ENCODE assay signal across 31 cellular contexts in genomic region chr14:29999013-29999539, GRCh38.
DNase-seq lines count a peak whose midpoint lies in the region; ATAC-seq and TF ChIP-seq lines count a peak whose summit lies in the region.
"Had no signal": no experiment of that assay in that cellular context is flagged by ENCODE, and none has a peak within 500 bp of the region (broad histone marks: within the 10 kb centered on the region; RNA-seq: fewer than 3 reads in every experiment).

No MANE protein-coding gene starts in this region.

- no TSS peak for BruUV-seq in PC-3 (replicated peaks; lab: Mats Ljungman, UMichigan)

- H3F3A ChIP-seq in PC-3 (ENCODE audit: low read length, unreplicated experiment), result no peaks in the 10 kb centered on the region
- H3F3A ChIP-seq in GM23248 (ENCODE audit: insufficient read depth), result no peaks in the 10 kb centered on the region

- H3K4me1 ChIP-seq in PC-3 (ENCODE audit: insufficient read depth, low read length), result 0 out of 2 replicates have a peak, but pooled peaks cover 4% of the 10 kb centered on the region
- H3K4me1 ChIP-seq in GM23248 (ENCODE audit: insufficient read depth), result no peaks in the 10 kb centered on the region
- H3K4me1 ChIP-seq: psoas muscle, thyroid gland, vagina had no signal

- no peaks in the 10 kb centered on the region for H3K27me3 ChIP-seq in PC-3 (ENCODE audit: low read length)
- H3K27me3 ChIP-seq in GM23248 (replicated peaks; ENCODE audit: insufficient read depth), result no peaks in the 10 kb centered on the region
- H3K27me3 ChIP-seq: adrenal gland, dorsolateral prefrontal cortex, thyroid gland, vagina had no signal

- no peaks in the 10 kb centered on the region for H3K9me3 Mint-ChIP-seq in activated CD4-positive, alpha-beta T cell treated with anti-CD3 and anti-CD28 coated beads, Interleukin-2, amount 10 ng/mL, durations not matched to agents 7 days and 5 days
- H3K9me3 Mint-ChIP-seq in progenitor cell of endocrine pancreas (ENCODE audit: low read depth) (no peaks in the 10 kb centered on the region), immature natural killer cell (peaks cover 4 to 28% (median 9%) of the 10 kb centered on the region in 6 donors)
- H3K9me3 Mint-ChIP-seq: activated CD8-positive, alpha-beta T cell treated with anti-CD3 and anti-CD28 coated beads for 36 hours; activated naive CD4-positive, alpha-beta T cell treated with anti-CD3 and anti-CD28 coated beads, Interleukin-2, amount 10 ng/mL, durations not matched to agents 7 days and 5 days; brain had no signal

- H3K79me2 ChIP-seq in PC-3 (ENCODE audit: low read length) (no peaks in the 10 kb centered on the region), GM23248 (ENCODE audit: insufficient read depth) (no peaks in the 10 kb centered on the region)

- POLR2A ChIA-PET in activated CD4-positive, alpha-beta T cell treated with anti-CD3 and anti-CD28 coated beads, Interleukin-2, amount 10 ng/mL, durations not matched to agents 7 days and 5 days (lab: Charles Lee), result no interaction called here
- POLR2A ChIA-PET in PC-3 (lab: Charles Lee; ENCODE audit: unreplicated experiment), result no interaction called here

- no peak for ATAC-seq in PC-3
- ATAC-seq: activated CD4-positive, CD25-positive, alpha-beta regulatory T cell treated with anti-CD3 and anti-CD28 coated beads, Interleukin-2, amount 50 U/mL, for 24 hours; activated CD8-positive, alpha-beta T cell treated with anti-CD3 and anti-CD28 coated beads for 36 hours; activated T-helper 17 cell treated with anti-CD3 and anti-CD28 coated beads, Interleukin-2, amount 50 U/mL, for 72 hours; GM12878; naive thymus-derived CD8-positive, alpha-beta T cell; psoas muscle; T-helper 17 cell had no signal

- H3K36me3 ChIP-seq in PC-3 (ENCODE audit: low read depth, low read length), result no peaks in the 10 kb centered on the region
- no peaks in the 10 kb centered on the region for H3K36me3 ChIP-seq in GM23248 (ENCODE audit: low read depth)
- H3K36me3 ChIP-seq: adrenal gland, thyroid gland, vagina had no signal

- no peak overlapping the region for H3K9ac ChIP-seq in PC-3 (ENCODE audit: low read length)
- H3K9ac ChIP-seq in GM23248, result no peak overlapping the region
- H3K9ac ChIP-seq: SK-N-SH had no signal

- DNase-seq in activated CD4-positive, alpha-beta T cell treated with anti-CD3 and anti-CD28 coated beads, Interleukin-2, amount 10 ng/mL, durations not matched to agents 7 days and 5 days, result no peak
- DNase-seq in activated CD4-positive, alpha-beta T cell treated with anti-CD3 and anti-CD28 coated beads for 4 hours, result no peak
- DNase-seq in PC-3 (no peak), epithelial cell of esophagus (ENCODE audit: low read depth) (no peak), progenitor cell of endocrine pancreas (ENCODE audit: low spot score, unreplicated experiment) (no peak), immature natural killer cell (no peak), GM23248 (no peak)
- no peak for DNase-seq in activated CD4-positive, alpha-beta T cell treated with anti-CD3 and anti-CD28 coated beads for 1 hour
- DNase-seq: activated CD8-positive, alpha-beta T cell treated with anti-CD3 and anti-CD28 coated beads for 36 hours; activated naive CD4-positive, alpha-beta T cell treated with anti-CD3 and anti-CD28 coated beads, Interleukin-2, amount 10 ng/mL, durations not matched to agents 7 days and 5 days; adrenal gland; CD4-positive, alpha-beta memory T cell; dorsolateral prefrontal cortex; glutamatergic neuron; IMR-90; kidney; naive thymus-derived CD8-positive, alpha-beta T cell; NCI-H1048; NCI-H774; nucleus accumbens; psoas muscle; SK-N-SH; stimulated activated CD4-positive, alpha-beta T cell treated with anti-CD3 and anti-CD28 coated beads, Interleukin-4, amount 100 ng/mL, for 24 hours; T-helper 17 cell; thyroid gland had no signal

- peak overlapping the region; percentile 48 for H3K27ac Mint-ChIP-seq in activated CD4-positive, alpha-beta T cell treated with anti-CD3 and anti-CD28 coated beads, Interleukin-2, amount 10 ng/mL, durations not matched to agents 7 days and 5 days
- H3K27ac Mint-ChIP-seq in progenitor cell of endocrine pancreas (no peak overlapping the region), immature natural killer cell (no peak overlapping the region)
- H3K27ac Mint-ChIP-seq: activated CD8-positive, alpha-beta T cell treated with anti-CD3 and anti-CD28 coated beads for 36 hours; activated naive CD4-positive, alpha-beta T cell treated with anti-CD3 and anti-CD28 coated beads, Interleukin-2, amount 10 ng/mL, durations not matched to agents 7 days and 5 days; activated T-helper 17 cell treated with anti-CD3 and anti-CD28 coated beads, Interleukin-2, amount 50 U/mL, for 72 hours; brain; CD4-positive, alpha-beta memory T cell; naive thymus-derived CD8-positive, alpha-beta T cell; T-helper 17 cell had no signal

- no peak overlapping the region for H3K4me3 ChIP-seq in PC-3 (ENCODE audit: low read length)
- no peak overlapping the region for H3K4me3 ChIP-seq in epithelial cell of esophagus (ENCODE audit: low read length)
- no peak overlapping the region for H3K4me3 ChIP-seq in GM23248
- H3K4me3 ChIP-seq: adrenal gland, dorsolateral prefrontal cortex, GM12878, psoas muscle, thyroid gland, vagina had no signal

- H3K4me2 ChIP-seq in PC-3 (ENCODE audit: low read length), result no peak overlapping the region
- H3K4me2 ChIP-seq in GM23248 (ENCODE audit: unreplicated experiment), result no peak overlapping the region
- H3K4me2 ChIP-seq: SK-N-SH had no signal

- no peaks in the 10 kb centered on the region for H3K9me3 ChIP-seq in PC-3 (ENCODE audit: low read length)
- no peaks in the 10 kb centered on the region for H3K9me3 ChIP-seq in GM23248 (ENCODE audit: low read depth)
- H3K9me3 ChIP-seq: adrenal gland, psoas muscle, SK-N-SH, thyroid gland, vagina had no signal

- H3K9me2 ChIP-seq in PC-3 (replicated peaks; ENCODE audit: low read length) (no peaks in the 10 kb centered on the region), GM23248 (ENCODE audit: insufficient read depth) (no peaks in the 10 kb centered on the region)
- H3K9me2 ChIP-seq: SK-N-SH had no signal

- in situ Hi-C loops in GM23248 (cut with MboI), result no loop called here

- CTCF ChIA-PET in activated CD4-positive, alpha-beta T cell treated with anti-CD3 and anti-CD28 coated beads, Interleukin-2, amount 10 ng/mL, durations not matched to agents 7 days and 5 days (lab: Charles Lee), result no interaction called here
- CTCF ChIA-PET in PC-3 (lab: Charles Lee), result no interaction called here

- no peaks in the 10 kb centered on the region for H4K20me1 ChIP-seq in PC-3 (ENCODE audit: low read length)
- H4K20me1 ChIP-seq in GM23248 (ENCODE audit: insufficient read depth), result no peaks in the 10 kb centered on the region

- H3K36me3 Mint-ChIP-seq in activated CD4-positive, alpha-beta T cell treated with anti-CD3 and anti-CD28 coated beads, Interleukin-2, amount 10 ng/mL, durations not matched to agents 7 days and 5 days (ENCODE audit: low read depth), result no peaks in the 10 kb centered on the region
- no peaks in the 10 kb centered on the region for H3K36me3 Mint-ChIP-seq in progenitor cell of endocrine pancreas (ENCODE audit: insufficient read depth)
- no peaks in the 10 kb centered on the region for H3K36me3 Mint-ChIP-seq in immature natural killer cell
- H3K36me3 Mint-ChIP-seq: activated naive CD4-positive, alpha-beta T cell treated with anti-CD3 and anti-CD28 coated beads, Interleukin-2, amount 10 ng/mL, durations not matched to agents 7 days and 5 days; brain; CD4-positive, alpha-beta memory T cell; naive thymus-derived CD8-positive, alpha-beta T cell had no signal

- no peaks in the 10 kb centered on the region for H3K4me1 Mint-ChIP-seq in activated CD4-positive, alpha-beta T cell treated with anti-CD3 and anti-CD28 coated beads, Interleukin-2, amount 10 ng/mL, durations not matched to agents 7 days and 5 days
- H3K4me1 Mint-ChIP-seq in progenitor cell of endocrine pancreas (ENCODE audit: low read depth) (peaks cover 23% of the 10 kb centered on the region), immature natural killer cell (no peaks in the 10 kb centered on the region)
- H3K4me1 Mint-ChIP-seq: activated naive CD4-positive, alpha-beta T cell treated with anti-CD3 and anti-CD28 coated beads, Interleukin-2, amount 10 ng/mL, durations not matched to agents 7 days and 5 days; activated T-helper 17 cell treated with anti-CD3 and anti-CD28 coated beads, Interleukin-2, amount 50 U/mL, for 72 hours; CD4-positive, alpha-beta memory T cell; naive thymus-derived CD8-positive, alpha-beta T cell; T-helper 17 cell had no signal

- H3K27ac ChIP-seq in PC-3 (ENCODE audit: low read length) (no peak overlapping the region), GM23248 (no peak overlapping the region)
- H3K27ac ChIP-seq: adrenal gland, dorsolateral prefrontal cortex, psoas muscle, RWPE1, thyroid gland, vagina had no signal

- no peaks in the 10 kb centered on the region for H3K27me3 Mint-ChIP-seq in activated CD4-positive, alpha-beta T cell treated with anti-CD3 and anti-CD28 coated beads, Interleukin-2, amount 10 ng/mL, durations not matched to agents 7 days and 5 days
- H3K27me3 Mint-ChIP-seq in progenitor cell of endocrine pancreas (no peaks in the 10 kb centered on the region), immature natural killer cell (ENCODE audit: low read depth in 3 of 3) (peaks cover 0 to 2% (median 0%) of the 10 kb centered on the region in 3 donors)
- H3K27me3 Mint-ChIP-seq: activated CD8-positive, alpha-beta T cell treated with anti-CD3 and anti-CD28 coated beads for 36 hours; activated naive CD4-positive, alpha-beta T cell treated with anti-CD3 and anti-CD28 coated beads, Interleukin-2, amount 10 ng/mL, durations not matched to agents 7 days and 5 days; activated T-helper 17 cell treated with anti-CD3 and anti-CD28 coated beads, Interleukin-2, amount 50 U/mL, for 72 hours; brain; CD4-positive, alpha-beta memory T cell; T-helper 17 cell had no signal

- H3K4me3 Mint-ChIP-seq in activated CD4-positive, alpha-beta T cell treated with anti-CD3 and anti-CD28 coated beads, Interleukin-2, amount 10 ng/mL, durations not matched to agents 7 days and 5 days, result no peak overlapping the region
- H3K4me3 Mint-ChIP-seq in progenitor cell of endocrine pancreas (ENCODE audit: low read depth) (no peak overlapping the region), immature natural killer cell (no peak overlapping the region)
- H3K4me3 Mint-ChIP-seq: activated CD8-positive, alpha-beta T cell treated with anti-CD3 and anti-CD28 coated beads for 36 hours; activated naive CD4-positive, alpha-beta T cell treated with anti-CD3 and anti-CD28 coated beads, Interleukin-2, amount 10 ng/mL, durations not matched to agents 7 days and 5 days; activated T-helper 17 cell treated with anti-CD3 and anti-CD28 coated beads, Interleukin-2, amount 50 U/mL, for 72 hours; brain; CD4-positive, alpha-beta memory T cell; naive thymus-derived CD8-positive, alpha-beta T cell; T-helper 17 cell had no signal

- H2AFZ ChIP-seq in PC-3 (ENCODE audit: low read length) (no peak overlapping the region), GM23248 (no peak overlapping the region)

- WGBS in GM23248 (ENCODE audit: low coverage in 1 of 2, low lambda C conversion rate in 2 of 2, missing lambda C conversion rate in 2 of 2), 2 experiments, result 77 to 93% methylated on average over 3 of the region's 3 CpGs

- intact Hi-C loops in PC-3 (cut with micrococcal nuclease), result no loop called here

- TF ChIP-seq CTCF in PC-3 (conservative IDR thresholded peaks at IDR 0.05; ENCODE audit: low read depth, low read length), result peak; percentile 24; the same call in 1 of the 2 replicates
- TF ChIP-seq CTCF in epithelial cell of esophagus (IDR thresholded peaks at IDR 0.05; ENCODE audit: insufficient read depth, low read depth, low read length, missing control alignments), result peak; percentile 18
- TF ChIP-seq CTCF in progenitor cell of endocrine pancreas (IDR thresholded peaks at IDR 0.05; ENCODE audit: unreplicated experiment), result peak; percentile 26
